In the genomic region with DNA sequence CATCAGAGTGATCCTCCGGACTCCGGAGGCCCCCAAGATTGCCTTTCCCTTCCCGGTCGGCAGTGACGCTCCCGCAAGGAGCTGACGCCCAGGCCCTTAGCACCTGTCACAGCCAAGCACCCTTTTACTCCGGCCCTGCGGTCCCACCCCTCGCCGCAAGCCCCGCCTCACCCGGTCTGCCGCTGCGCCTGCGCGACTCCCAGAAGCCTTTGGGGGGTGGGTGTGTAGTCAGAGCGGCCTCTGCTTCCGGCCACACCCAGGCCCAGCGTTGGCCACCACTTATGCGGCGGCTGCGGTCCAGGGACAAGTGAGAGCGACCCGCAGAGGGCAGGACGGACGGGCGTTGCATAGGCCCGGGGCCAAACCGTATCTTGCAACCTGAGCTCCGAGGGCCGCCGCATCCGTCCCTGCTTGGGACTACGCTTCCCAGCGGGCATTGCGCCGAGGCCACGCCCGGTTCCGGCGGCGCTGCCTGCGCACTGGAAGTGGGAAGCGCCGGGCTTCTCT, we compare ENCODE assay signal across 8 cellular contexts. TPM values are rescaled to one million over a fixed set of nuclear protein-coding genes. Genes with fewer than 3 reads are reported as not detected.
DNase-seq lines count a peak whose midpoint lies in the region; ATAC-seq and TF ChIP-seq lines count a peak whose summit lies in the region.

No MANE protein-coding gene starts in this region.

- H3K27me3 Mint-ChIP-seq in activated CD4-positive, alpha-beta memory T cell treated with anti-CD3 and anti-CD28 coated beads for 36 hours, result peaks cover 6% of the 10 kb centered on the region
- no peaks in the 10 kb centered on the region for H3K27me3 Mint-ChIP-seq in Calu3 (ENCODE audit: unreplicated experiment)

- CTCF ChIA-PET in activated CD4-positive, alpha-beta memory T cell treated with anti-CD3 and anti-CD28 coated beads for 36 hours (lab: Charles Lee), result no interaction called here
- CTCF ChIA-PET in Calu3 (lab: Charles Lee), result no interaction called here

- DNase-seq in EL, result peak; percentile 88
- DNase-seq in NCI-H345 treated with DMSO at 0.1 percent for 48 hours (lab: John Stamatoyannopoulos, UW; ENCODE audit: unreplicated experiment), result peak; percentile 59
- peak; percentile 92 for DNase-seq in activated CD4-positive, alpha-beta memory T cell treated with anti-CD3 and anti-CD28 coated beads for 36 hours
- peak; percentile 93 for DNase-seq in dermis blood vessel endothelial cell
- DNase-seq in left lobe of liver (ENCODE audit: low spot score), result peak; percentile 84
- DNase-seq in stimulated activated CD4-positive, alpha-beta T cell treated with anti-CD3 and anti-CD28 coated beads, Interleukin-1b, Interleukin-23, amount 100 ng/mL, for 4 hours (ENCODE audit: low read depth in 2 of 2), result peak; percentile 83 to 84
- DNase-seq in Calu3, result no peak

- no peak for TF ChIP-seq CTCF in Calu3 (IDR thresholded peaks at IDR 0.05; ENCODE audit: unreplicated experiment)

- peaks cover 46% of the 10 kb centered on the region for H3K36me3 Mint-ChIP-seq in activated CD4-positive, alpha-beta memory T cell treated with anti-CD3 and anti-CD28 coated beads for 36 hours
- no peaks in the 10 kb centered on the region for H3K36me3 Mint-ChIP-seq in Calu3 (ENCODE audit: insufficient read depth, unreplicated experiment)

- no TSS peak for BruUV-seq in Calu3 (replicated peaks; lab: Mats Ljungman, UMichigan)

- POLR2A ChIA-PET in activated CD4-positive, alpha-beta memory T cell treated with anti-CD3 and anti-CD28 coated beads for 36 hours (lab: Charles Lee), result no interaction called here

- ATAC-seq in HG02884 (IDR thresholded peaks at IDR 0.05; ENCODE audit: unreplicated experiment) (peak; percentile 83), left lobe of liver (peak; percentile 94)

- H3K4me3 Mint-ChIP-seq in activated CD4-positive, alpha-beta memory T cell treated with anti-CD3 and anti-CD28 coated beads for 36 hours, result peak overlapping the region; percentile 78
- H3K4me3 Mint-ChIP-seq in Calu3 (ENCODE audit: low read depth, unreplicated experiment), result no peak overlapping the region

- peak overlapping the region; percentile 86 for H3K27ac Mint-ChIP-seq in activated CD4-positive, alpha-beta memory T cell treated with anti-CD3 and anti-CD28 coated beads for 36 hours
- H3K27ac Mint-ChIP-seq in Calu3 (ENCODE audit: unreplicated experiment), result no peak overlapping the region

- intact Hi-C loops in activated CD4-positive, alpha-beta memory T cell treated with anti-CD3 and anti-CD28 coated beads for 36 hours (cut with micrococcal nuclease), result loop anchor here (1.0 kb wide), 2 partner anchors 57 to 135 kb away; partner anchors contain the start of gene ZNF71
- intact Hi-C loops in Calu3 (cut with micrococcal nuclease; ENCODE audit: unreplicated experiment), result no loop called here

- peaks cover 15% of the 10 kb centered on the region for H3K4me1 Mint-ChIP-seq in activated CD4-positive, alpha-beta memory T cell treated with anti-CD3 and anti-CD28 coated beads for 36 hours (ENCODE audit: low read depth)
- no peaks in the 10 kb centered on the region for H3K4me1 Mint-ChIP-seq in Calu3 (ENCODE audit: low read depth, unreplicated experiment)

- H3K9me3 Mint-ChIP-seq in activated CD4-positive, alpha-beta memory T cell treated with anti-CD3 and anti-CD28 coated beads for 36 hours, result peaks cover 74% of the 10 kb centered on the region
- H3K9me3 Mint-ChIP-seq in Calu3 (ENCODE audit: low read depth, unreplicated experiment), result peaks cover 21% of the 10 kb centered on the region

RNA-seq across cellular contexts. Expression of gene ZFP28, which starts 0.4 kb away (rescaled TPM):
- 1 to 10 TPM; 2.9 to 4.0 TPM for total RNA-seq in activated CD4-positive, alpha-beta memory T cell treated with anti-CD3 and anti-CD28 coated beads for 36 hours
- total RNA-seq in dermis blood vessel endothelial cell, result 8.0 and 8.1 TPM in 2 replicates
- 0.45 TPM for total RNA-seq in left lobe of liver
- total RNA-seq in Calu3 (2022), result not detected in 2 replicates

RNA-seq across cellular contexts. Expression of gene ZNF470, which starts 29.0 kb away (rescaled TPM):
- total RNA-seq in activated CD4-positive, alpha-beta memory T cell treated with anti-CD3 and anti-CD28 coated beads for 36 hours, result 1 to 10 TPM; 1.7 to 1.8 TPM
- total RNA-seq in dermis blood vessel endothelial cell, result 4.1 and 5.2 TPM in 2 replicates
- 2.7 TPM for total RNA-seq in left lobe of liver
- total RNA-seq in Calu3 (2022), result 0.68 and 1.4 TPM in 2 replicates

RNA-seq across cellular contexts. Expression of gene ZNF471, which starts 30.7 kb away (rescaled TPM):
- under 1 TPM; 0.24 to 0.39 TPM for total RNA-seq in activated CD4-positive, alpha-beta memory T cell treated with anti-CD3 and anti-CD28 coated beads for 36 hours
- total RNA-seq in dermis blood vessel endothelial cell (2.4 and 3.2 TPM in 2 replicates), left lobe of liver (1.3 TPM), Calu3 (2022) (0.07 TPM in 1 of 2 replicates, not detected in the other)

RNA-seq across cellular contexts. Expression of gene ZNF71, which starts 56.8 kb away (rescaled TPM):
- 1 to 10 TPM; 2.7 to 3.1 TPM for total RNA-seq in activated CD4-positive, alpha-beta memory T cell treated with anti-CD3 and anti-CD28 coated beads for 36 hours
- 14.7 and 19.1 TPM in 2 replicates for total RNA-seq in dermis blood vessel endothelial cell
- total RNA-seq in left lobe of liver, result 1.8 TPM
- 1.7 and 1.8 TPM in 2 replicates for total RNA-seq in Calu3 (2022)
